9 cellular contexts compared by ENCODE assay signal in genomic region chr3:51955175-51955892, GRCh38. TPM values are rescaled to one million over a fixed set of nuclear protein-coding genes. Genes with fewer than 3 reads are reported as not detected.
DNase-seq lines count a peak whose midpoint lies in the region; ATAC-seq and TF ChIP-seq lines count a peak whose summit lies in the region.
"Had no signal": no experiment of that assay in that cellular context is flagged by ENCODE, and none has a peak within 500 bp of the region (broad histone marks: within the 10 kb centered on the region; RNA-seq: fewer than 3 reads in every experiment).

Gene GPR62 (plus strand): TSS chr3:51955381. CDS start chr3:51955653, 272 bp downstream.

- TF ChIP-seq EP300 in suprapubic skin (IDR thresholded peaks at IDR 0.05) = no peak

- DNase-seq in NCI-H1105 treated with DMSO at 0.1 percent for 48 hours (lab: John Stamatoyannopoulos, UW) (peak; percentile 30), NCI-H1105 (lab: John Stamatoyannopoulos, UW) (no peak), coronary artery (ENCODE audit: low spot score) (no peak), lung (ENCODE audit: low spot score) (no peak), suprapubic skin (ENCODE audit: low spot score in 2 of 2) (no peak), NCI-H2171 treated with DMSO at 0.1 percent for 48 hours (lab: John Stamatoyannopoulos, UW) (no peak), left colon (no peak), LoVo (ENCODE audit: low spot score) (no peak)
- DNase-seq: activated CD4-positive, alpha-beta T cell treated with anti-CD3 and anti-CD28 coated beads for 1 hour had no signal

- peak within 1 kb of the TSS; percentile 62 to 67 for H3K27ac ChIP-seq in coronary artery
- peak within 1 kb of the TSS; percentile 3 to 86 for H3K27ac ChIP-seq in lung (ENCODE audit: low read depth in 1 of 2, low read length in 1 of 2)
- no peak within 1 kb of the TSS for H3K27ac ChIP-seq in suprapubic skin

- H3K27me3 ChIP-seq in lung (ENCODE audit: control insufficient read depth, insufficient read depth) (no peaks in the 10 kb centered on the region), suprapubic skin (peaks cover 3% of the 10 kb centered on the region)

- TF ChIP-seq CTCF in coronary artery (IDR thresholded peaks at IDR 0.05) (no peak), lung (IDR thresholded peaks at IDR 0.05; ENCODE audit: control extremely low read depth, extremely low read depth) (no peak), suprapubic skin (IDR thresholded peaks at IDR 0.05) (no peak)

- no peak for TF ChIP-seq POLR2A in suprapubic skin (IDR thresholded peaks at IDR 0.05)

- peak within 1 kb of the TSS; percentile 59 for H3K4me3 ChIP-seq in coronary artery
- H3K4me3 ChIP-seq in lung = no peak within 1 kb of the TSS
- H3K4me3 ChIP-seq in suprapubic skin = peak within 1 kb of the TSS; percentile 52

- H3K9me3 ChIP-seq in lung (ENCODE audit: control insufficient read depth in 2 of 2, insufficient read depth in 1 of 2, low read length in 1 of 2) = no peaks in the 10 kb centered on the region
- H3K9me3 ChIP-seq in suprapubic skin = no peaks in the 10 kb centered on the region

- peaks cover 0 to 4% of the 10 kb centered on the region in 2 donors for H3K36me3 ChIP-seq in lung (ENCODE audit: control insufficient read depth in 2 of 2, insufficient read depth in 2 of 2, low read length in 2 of 2)
- H3K36me3 ChIP-seq in suprapubic skin = peaks cover 27% of the 10 kb centered on the region

- ATAC-seq in lung (ENCODE audit: insufficient read depth, low FRiP score) (no peak), left colon (no peak)

- intact Hi-C loops in left colon (cut with DNase I, micrococcal nuclease) = no loop called here

- 29 to 36% methylated on average over 32 to 33 of the region's 33 CpGs for WGBS in lung, 2 donors
- WGBS in suprapubic skin = 24% methylated on average over 23 of the region's 33 CpGs

- peaks cover 0 to 6% of the 10 kb centered on the region in 2 donors for H3K4me1 ChIP-seq in lung (ENCODE audit: control insufficient read depth in 2 of 2, insufficient read depth in 2 of 2, low read length in 2 of 2)
- H3K4me1 ChIP-seq in suprapubic skin = peaks cover 20% of the 10 kb centered on the region

RNA-seq across cellular contexts. Expression of gene GPR62, which starts in this region (rescaled TPM):
- total RNA-seq in lung (under 1 TPM in 1 of 2 donors, not detected in 1; 0.15 TPM), suprapubic skin (not detected), left colon (not detected)
- under 1 TPM in 1 of 2 donors, not detected in 1; 0.05 TPM for polyA plus RNA-seq in lung
